ENCODE assay signal across 18 cellular contexts in genomic region chr4:56743550-56743949, GRCh38.
A peak's percentile ranks its signal among the peaks of the same experiment; 100 is the strongest.
DNase-seq lines count a peak whose midpoint lies in the region; ATAC-seq and TF ChIP-seq lines count a peak whose summit lies in the region.
"Had no signal": no experiment of that assay in that cellular context is flagged by ENCODE, and none has a peak within 500 bp of the region (broad histone marks: within the 10 kb centered on the region; RNA-seq: fewer than 3 reads in every experiment).

No MANE protein-coding gene starts in this region.

- 25 to 60% (median 43%) methylated on average over 1 of the region's 1 CpG for WGBS in adrenal gland, 4 donors

- H3K27ac ChIP-seq in C4-2B (peak overlapping the region; percentile 79; the same call in 1 of the 2 replicates), adrenal gland (no peak overlapping the region)
- H3K27ac ChIP-seq: body of pancreas, coronary artery, left ventricle myocardium inferior, right lobe of liver, vagina had no signal

- no peaks in the 10 kb centered on the region for H3K36me3 ChIP-seq in adrenal gland (replicated peaks in 1 of 2)
- H3K36me3 ChIP-seq: left ventricle myocardium inferior, right lobe of liver, vagina had no signal

- TF ChIP-seq CTCF in C4-2B (conservative IDR thresholded peaks at IDR 0.05) (no peak), LNCaP clone FGC (IDR thresholded peaks at IDR 0.05; ENCODE audit: control insufficient read depth, extremely low read depth, insufficient read depth) (no peak), adrenal gland (IDR thresholded peaks at IDR 0.05) (no peak)

- peak; percentile 90 for DNase-seq in LNCaP clone FGC (ENCODE audit: low read depth)
- DNase-seq in NCI-H524 (lab: John Stamatoyannopoulos, UW), result peak; percentile 58 to 88
- DNase-seq in amniotic epithelial cell (ENCODE audit: low read depth), result peak; percentile 28
- no peak for DNase-seq in adrenal gland
- no peak for DNase-seq in activated effector memory CD4-positive, alpha-beta T cell treated with anti-CD3 and anti-CD28 coated beads, Interleukin-2, amount 50 U/mL, for 16 hours
- DNase-seq in activated CD4-positive, alpha-beta T cell treated with anti-CD3 and anti-CD28 coated beads for 4 hours, result no peak
- DNase-seq: activated CD4-positive, alpha-beta T cell treated with anti-CD3 and anti-CD28 coated beads, Interleukin-2, amount 50 U/mL, for 48 hours; activated T-cell treated with anti-CD3 and anti-CD28 coated beads, Interleukin-2, amount 50 U/mL, for 4 hours; body of pancreas; CD8-positive, alpha-beta memory T cell; left ventricle myocardium inferior; right lobe of liver; stimulated activated CD4-positive, alpha-beta T cell treated with anti-CD3 and anti-CD28 coated beads, Interleukin-1b, Interleukin-23, amount 100 ng/mL, for 48 hours had no signal

- no peak for ATAC-seq in GM19395 (IDR thresholded peaks at IDR 0.05; ENCODE audit: unreplicated experiment)
- ATAC-seq: activated T-cell treated with anti-CD3 and anti-CD28 coated beads, Interleukin-2, amount 50 U/mL, for 4 hours; body of pancreas; GM12878; right lobe of liver had no signal

- H3K9me3 ChIP-seq in adrenal gland (replicated peaks in 1 of 3), result no peaks in the 10 kb centered on the region
- H3K9me3 ChIP-seq: body of pancreas, right lobe of liver had no signal

- H3K4me3 ChIP-seq in LNCaP clone FGC (ENCODE audit: low read depth, low read length) (no peak overlapping the region), adrenal gland (no peak overlapping the region)
- H3K4me3 ChIP-seq: body of pancreas, coronary artery, GM12878, left ventricle myocardium inferior, right lobe of liver, vagina had no signal

- intact Hi-C loops in adrenal gland (cut with DNase I), result no loop called here

- no peaks in the 10 kb centered on the region for H3K4me1 ChIP-seq in adrenal gland (replicated peaks in 1 of 2)
- H3K4me1 ChIP-seq: body of pancreas, left ventricle myocardium inferior, right lobe of liver had no signal

- no peaks in the 10 kb centered on the region for H3K27me3 ChIP-seq in adrenal gland
- H3K27me3 ChIP-seq: body of pancreas, right lobe of liver, vagina had no signal

- no peak for TF ChIP-seq POLR2A in adrenal gland (IDR thresholded peaks at IDR 0.05)

Comparison
In these comparisons a context has a peak if more than half of its experiments do, and no peak if none do; other contexts are left out.
1. DNase-seq: peak in LNCaP clone FGC (single experiment), NCI-H524 (2 of 2) and amniotic epithelial cell (single experiment); none in adrenal gland (0 of 7), activated effector memory CD4-positive, alpha-beta T cell treated with anti-CD3 and anti-CD28 coated beads, Interleukin-2, amount 50 U/mL, for 16 hours (single experiment) and activated CD4-positive, alpha-beta T cell treated with anti-CD3 and anti-CD28 coated beads for 4 hours (0 of 2).